In genomic region chr1:208139434-208140086, GRCh38 we compare ENCODE assay signal across 15 cellular contexts.
"Had no signal": no experiment of that assay in that cellular context is flagged by ENCODE, and none has a peak within 500 bp of the region (broad histone marks: within the 10 kb centered on the region; RNA-seq: fewer than 3 reads in every experiment).

No MANE protein-coding gene starts in this region.

- DNase-seq: activated CD4-positive, alpha-beta memory T cell treated with anti-CD3 and anti-CD28 coated beads, Interleukin-2, amount 10 ng/mL, durations not matched to agents 7 days and 5 days; activated CD4-positive, alpha-beta T cell treated with anti-CD3 and anti-CD28 coated beads for 36 hours; activated gamma-delta T cell; activated T-cell treated with anti-CD3 and anti-CD28 coated beads, Interleukin-2, amount 50 U/mL, for 48 hours; central memory CD4-positive, alpha-beta T cell; effector CD8-positive, alpha-beta T cell; foreskin fibroblast; glutamatergic neuron; mesendoderm; nucleus accumbens; posterior cingulate gyrus; stimulated activated CD4-positive, alpha-beta T cell treated with anti-CD3 and anti-CD28 coated beads, Interleukin-2, amount 100 ng/mL, for 48 hours; T1000; thyroid gland had no signal

- H3K36me3 ChIP-seq: thyroid gland had no signal

- H3K9me3 ChIP-seq: thyroid gland had no signal

- ATAC-seq: activated CD4-positive, alpha-beta T cell treated with anti-CD3 and anti-CD28 coated beads for 36 hours; stimulated activated memory B cell treated with anti-CD40 and anti-IgM and Interleukin-4, amounts not matched to agents 10 μg/mL and 1 μg/mL and 100 μg/mL, for 72 hours had no signal

- H3K27ac ChIP-seq: thyroid gland had no signal

- H3K4me3 ChIP-seq: thyroid gland had no signal

- H3K27me3 ChIP-seq: thyroid gland had no signal
